ENCODE assay signal across 8 cellular contexts in genomic region chr12:96434107-96434506, GRCh38.
DNase-seq lines count a peak whose midpoint lies in the region; ATAC-seq lines count a peak whose summit lies in the region.

No MANE protein-coding gene starts in this region.

- peak; percentile 89 for ATAC-seq in GM18502 (IDR thresholded peaks at IDR 0.05; ENCODE audit: poor library complexity, unreplicated experiment)
- peak; percentile 74 for ATAC-seq in HG03103 (IDR thresholded peaks at IDR 0.05; ENCODE audit: low read depth, unreplicated experiment)
- ATAC-seq in central memory CD8-positive, alpha-beta T cell (replicated peaks; ENCODE audit: extremely low read depth, poor library complexity, severe bottlenecking) = peak; percentile 100
- no peak for ATAC-seq in GM21381 (IDR thresholded peaks at IDR 0.05; ENCODE audit: unreplicated experiment)
- ATAC-seq in GM19023 (IDR thresholded peaks at IDR 0.05; ENCODE audit: unreplicated experiment) = no peak

- DNase-seq in T1000 (lab: John Stamatoyannopoulos, UW) (peak; percentile 73), DMS153 (lab: John Stamatoyannopoulos, UW) (no peak)
- DNase-seq in central memory CD8-positive, alpha-beta T cell (ENCODE audit: low spot score in 2 of 2) = peak; percentile 26 to 74
- peak; percentile 54 for DNase-seq in stimulated activated CD8-positive, alpha-beta memory T cell treated with anti-CD3 and anti-CD28 coated beads, Interleukin-12 subunit alpha, Interleukin-12 subunit beta, amount 100 ng/mL, for 1 hour (ENCODE audit: low read depth)

- peak overlapping the region; percentile 33 for H3K4me3 Mint-ChIP-seq in central memory CD8-positive, alpha-beta T cell

- H3K27me3 Mint-ChIP-seq in central memory CD8-positive, alpha-beta T cell = no peaks in the 10 kb centered on the region

- H3K9me3 Mint-ChIP-seq in central memory CD8-positive, alpha-beta T cell = no peaks in the 10 kb centered on the region

- H3K4me1 Mint-ChIP-seq in central memory CD8-positive, alpha-beta T cell = peaks cover 18% of the 10 kb centered on the region

- H3K27ac Mint-ChIP-seq in central memory CD8-positive, alpha-beta T cell (ENCODE audit: low read depth) = peak overlapping the region; percentile 81

- peaks cover 4% of the 10 kb centered on the region for H3K36me3 Mint-ChIP-seq in central memory CD8-positive, alpha-beta T cell (ENCODE audit: insufficient read depth)

Comparison
In these comparisons a context has a peak if more than half of its experiments do, and no peak if none do; other contexts are left out.
1. ATAC-seq: peak in GM18502 (single experiment), HG03103 (single experiment) and central memory CD8-positive, alpha-beta T cell (single experiment); none in GM21381 (single experiment) and GM19023 (single experiment).